1 cellular context compared by ENCODE assay signal in genomic region chr16:79402356-79402755, GRCh38.
TF ChIP-seq lines count a peak whose summit lies in the region.

No MANE protein-coding gene starts in this region.

TF ChIP-seq in K562, 482 proteins besides CTCF, POLR2A, EP300 and RAD21 (continued from another document):
- TF ChIP-seq MGA (IDR thresholded peaks at IDR 0.05): 0 out of 2 replicates have a peak, but pooled peaks have one; percentile 26
- peak; percentile 66 for TF ChIP-seq L3MBTL2 (IDR thresholded peaks at IDR 0.05)
- 0 out of 4 replicates have a peak, but pooled peaks of 1 of the 2 experiments have one; percentile 10 for TF ChIP-seq MNT (conservative IDR thresholded peaks at IDR 0.05)
- no peak for TF ChIP-seq SNRNP70 (optimal IDR thresholded peaks at IDR 0.05; ENCODE audit: low read depth, low read length)
TF ChIP-seq in K562: peak in this region for 7.
